Comparison of ENCODE assay signal across 15 cellular contexts in genomic region chr19:35099155-35099896, GRCh38. TPM values are rescaled to one million over a fixed set of nuclear protein-coding genes. Genes with fewer than 3 reads are reported as not detected.
A peak's percentile ranks its signal among the peaks of the same experiment; 100 is the strongest.
DNase-seq lines count a peak whose midpoint lies in the region; ATAC-seq, FAIRE-seq and TF ChIP-seq lines count a peak whose summit lies in the region.
"Had no signal": no experiment of that assay in that cellular context is flagged by ENCODE, and none has a peak within 500 bp of the region (broad histone marks: within the 10 kb centered on the region; RNA-seq: fewer than 3 reads in every experiment).

No MANE protein-coding gene starts in this region.

- DNase-seq in HepG2 (ENCODE audit: low spot score) (no peak), suprapubic skin (ENCODE audit: low spot score in 2 of 2) (no peak), glomerular visceral epithelial cell (ENCODE audit: extremely low spot score) (no peak), Calu3 (no peak)
- DNase-seq: ACHN; CD4-positive, alpha-beta T cell; HCEC 1CT; NCI-H1436; NCI-H2171; NCI-H446 had no signal

- in situ Hi-C loops in HepG2 (cut with HindIII; ENCODE audit: extremely low pct_ligation_motif_present, low pct_unique_long_range_greater_than_20kb) = no loop called here

- H2AFZ ChIP-seq in HepG2 (ENCODE audit: low read length) = no peak overlapping the region

- peaks cover 0 to 31% (median 19%) of the 10 kb centered on the region in 10 experiments; a peak in 12 of 20 replicates for H3K4me1 ChIP-seq in BLaER1 treated with 17β-estradiol and CSF1 and Interleukin-3, amounts not matched to agents 10 nM and 100 nM
- peaks cover 45% of the 10 kb centered on the region for H3K4me1 ChIP-seq in HepG2 (ENCODE audit: insufficient read depth, low read length)
- peaks cover 40% of the 10 kb centered on the region for H3K4me1 ChIP-seq in suprapubic skin

- H3K27ac Mint-ChIP-seq in Calu3 (ENCODE audit: unreplicated experiment) = no peak overlapping the region
- H3K27ac Mint-ChIP-seq: CD4-positive, alpha-beta T cell had no signal

- H3K4me2 ChIP-seq in BLaER1 treated with 17β-estradiol and CSF1 and Interleukin-3, amounts not matched to agents 10 nM and 100 nM = peak overlapping the region in 8 of 11 experiments; percentile 12 to 53 (median 37); a peak in 13 of 22 replicates
- peak overlapping the region; percentile 32 for H3K4me2 ChIP-seq in HepG2 (ENCODE audit: low read depth, low read length)

- H3K9me3 Mint-ChIP-seq in Calu3 (ENCODE audit: low read depth, unreplicated experiment) = no peaks in the 10 kb centered on the region
- H3K9me3 Mint-ChIP-seq: CD4-positive, alpha-beta T cell had no signal

- H3K36me3 ChIP-seq in BLaER1 treated with 17β-estradiol and CSF1 and Interleukin-3, amounts not matched to agents 10 nM and 100 nM = no peaks in the 10 kb centered on the region
- H3K36me3 ChIP-seq in HepG2 (replicated peaks in 1 of 2; ENCODE audit: control insufficient read depth in 1 of 2, insufficient read depth in 2 of 2, low read length in 2 of 2) = no peaks in the 10 kb centered on the region
- H3K36me3 ChIP-seq in suprapubic skin = no peaks in the 10 kb centered on the region

- TF ChIP-seq POLR2A in HepG2 (IDR thresholded peaks at IDR 0.05; ENCODE audit: insufficient read depth in 1 of 2, low read depth in 2 of 2, low read length in 2 of 2) (no peak), suprapubic skin (IDR thresholded peaks at IDR 0.05) (no peak)

- no peak overlapping the region for H3K9ac ChIP-seq in BLaER1 treated with 17β-estradiol and CSF1 and Interleukin-3, amounts not matched to agents 10 nM and 100 nM
- no peak overlapping the region for H3K9ac ChIP-seq in HepG2 (ENCODE audit: insufficient read depth, low read depth, low read length)

- WGBS in HepG2 (ENCODE audit: low lambda C conversion rate) = 14% methylated on average over 8 of the region's 21 CpGs
- WGBS in suprapubic skin = 66% methylated on average over 9 of the region's 21 CpGs

- no peak overlapping the region for H3K27ac ChIP-seq in BLaER1 treated with 17β-estradiol and CSF1 and Interleukin-3, amounts not matched to agents 10 nM and 100 nM
- peak overlapping the region; percentile 40 for H3K27ac ChIP-seq in angular gyrus (ENCODE audit: low read depth, low read length)
- no peak overlapping the region for H3K27ac ChIP-seq in HepG2 (ENCODE audit: extremely low read length, insufficient read depth, low read length)
- H3K27ac ChIP-seq in suprapubic skin = peak overlapping the region; percentile 39

- no peaks in the 10 kb centered on the region for H3K36me3 Mint-ChIP-seq in Calu3 (ENCODE audit: insufficient read depth, unreplicated experiment)

- H3K27me3 Mint-ChIP-seq in Calu3 (ENCODE audit: unreplicated experiment) = no peaks in the 10 kb centered on the region
- H3K27me3 Mint-ChIP-seq: CD4-positive, alpha-beta T cell had no signal

- H3K9me3 ChIP-seq in BLaER1 treated with 17β-estradiol and CSF1 and Interleukin-3, amounts not matched to agents 10 nM and 100 nM (replicated peaks in 1 of 11) = no peaks in the 10 kb centered on the region
- H3K9me3 ChIP-seq in HepG2 (ENCODE audit: low read length) (no peaks in the 10 kb centered on the region), suprapubic skin (no peaks in the 10 kb centered on the region)

- no peak for TF ChIP-seq CTCF in HepG2 (CRISPR knock-in tag; IDR thresholded peaks at IDR 0.05)
- TF ChIP-seq CTCF in suprapubic skin (IDR thresholded peaks at IDR 0.05) = no peak
- no peak for TF ChIP-seq CTCF in Calu3 (IDR thresholded peaks at IDR 0.05; ENCODE audit: unreplicated experiment)

- H3K27me3 ChIP-seq in BLaER1 treated with 17β-estradiol and CSF1 and Interleukin-3, amounts not matched to agents 10 nM and 100 nM = no peaks in the 10 kb centered on the region
- H3K27me3 ChIP-seq in HepG2 (ENCODE audit: control insufficient read depth in 1 of 2, insufficient read depth in 2 of 2, low read length in 2 of 2) (peaks cover 0 to 4% of the 10 kb centered on the region in 2 experiments; a peak in 1 of 5 replicates), suprapubic skin (no peaks in the 10 kb centered on the region)

- intact Hi-C loops in HepG2 (cut with micrococcal nuclease; ENCODE audit: unreplicated experiment) = no loop called here
- intact Hi-C loops in Calu3 (cut with micrococcal nuclease; ENCODE audit: unreplicated experiment) = no loop called here

- TF ChIP-seq RAD21 in HepG2 (CRISPR knock-in tag; IDR thresholded peaks at IDR 0.05) = no peak

- no TSS peak for BruUV-seq in HepG2 (replicated peaks; lab: Mats Ljungman, UMichigan)
- BruUV-seq in Calu3 (replicated peaks; lab: Mats Ljungman, UMichigan) = no TSS peak

- H3K4me1 Mint-ChIP-seq in Calu3 (ENCODE audit: low read depth, unreplicated experiment) = peaks cover 20% of the 10 kb centered on the region

- H3K4me3 ChIP-seq in BLaER1 treated with 17β-estradiol and CSF1 and Interleukin-3, amounts not matched to agents 10 nM and 100 nM = no peak overlapping the region
- H3K4me3 ChIP-seq in HepG2 (replicated peaks in 1 of 3; ENCODE audit: insufficient read depth in 1 of 3, low read depth in 2 of 3, low read length in 3 of 3) (peak overlapping the region in 1 of 3 experiments; percentile 3; a peak in 1 of 6 replicates), suprapubic skin (no peak overlapping the region)

- no peaks in the 10 kb centered on the region for H3K79me2 ChIP-seq in HepG2 (ENCODE audit: insufficient read depth, low read length)

- FAIRE-seq in HepG2 (lab: Jason Lieb, UNC) = no peak
- FAIRE-seq: GM19239 had no signal

- TF ChIP-seq EP300 in HepG2 (IDR thresholded peaks at IDR 0.05; ENCODE audit: low read depth in 2 of 2, low read length in 2 of 2) (no peak), HepG2 (CRISPR knock-in tag; IDR thresholded peaks at IDR 0.05; ENCODE audit: borderline replicate concordance) (no peak), suprapubic skin (IDR thresholded peaks at IDR 0.05) (no peak)

- no peaks in the 10 kb centered on the region for H4K20me1 ChIP-seq in BLaER1 treated with 17β-estradiol and CSF1 and Interleukin-3, amounts not matched to agents 10 nM and 100 nM
- no peaks in the 10 kb centered on the region for H4K20me1 ChIP-seq in HepG2 (ENCODE audit: insufficient read depth, low read length)

- CTCF ChIA-PET in HepG2 (lab: Yijun Ruan, JAX; ENCODE audit: low intra/inter-chr PET ratio, low total read pairs) (no interaction called here), Calu3 (lab: Charles Lee) (interaction anchor here (1.2 kb wide), 1 partner anchor 103 kb away, joined by 5 read pairs; no protein-coding TSS in a partner anchor)

- POLR2A ChIA-PET in HepG2 (lab: Yijun Ruan, JAX) = no interaction called here

- no peak overlapping the region for H3K4me3 Mint-ChIP-seq in Calu3 (ENCODE audit: low read depth, unreplicated experiment)
- H3K4me3 Mint-ChIP-seq: CD4-positive, alpha-beta T cell had no signal

- ATAC-seq in HepG2 (no peak; the same call in 1 of the 3 replicates), HG02588 (IDR thresholded peaks at IDR 0.05; ENCODE audit: unreplicated experiment) (no peak)

RNA-seq across cellular contexts. Expression of gene FXYD3, which starts 16.3 kb away (rescaled TPM):
- total RNA-seq in HepG2 (2016; rRNA removed; fragmentation: Illumina TruSeq; extraction: Trizol) = not detected in 2 replicates
- not detected in 2 replicates for total RNA-seq in HepG2 (2016; cell fraction: cytosol; rRNA removed; fragmentation: Illumina TruSeq; extraction: Trizol; ENCODE audit: low read depth)
- not detected in 2 replicates for total RNA-seq in HepG2 (2016; cell fraction: insoluble cytoplasmic fraction; rRNA removed; fragmentation: Illumina TruSeq; extraction: Trizol)
- not detected in 2 replicates for total RNA-seq in HepG2 (2016; cell fraction: membrane; rRNA removed; fragmentation: Illumina TruSeq; extraction: Trizol)
- total RNA-seq in HepG2 (2016; cell fraction: nucleus; rRNA removed; fragmentation: Illumina TruSeq; extraction: Trizol) = not detected in 2 replicates
- 4.9 and 5.5 TPM in 2 replicates for polyA plus RNA-seq in HepG2 (2011; rRNA removed)
- 2.7 and 4.0 TPM in 2 replicates for polyA plus RNA-seq in HepG2 (2011; cell fraction: cytosol; rRNA removed)
- polyA plus RNA-seq in HepG2 (2011; cell fraction: nucleus; rRNA removed) = 3.8 and 4.8 TPM in 2 replicates
- polyA plus RNA-seq in HepG2 (2012) = 3.1 and 5.9 TPM in 2 replicates
- polyA plus RNA-seq in HepG2 (2016; cell fraction: cytosol; fragmentation: Illumina TruSeq; extraction: Trizol; ENCODE audit: low read depth) = not detected in 2 replicates
- polyA plus RNA-seq in HepG2 (2016; cell fraction: insoluble cytoplasmic fraction; fragmentation: Illumina TruSeq; extraction: Trizol; ENCODE audit: low read depth) = not detected in 2 replicates
- not detected in 2 replicates for polyA plus RNA-seq in HepG2 (2016; cell fraction: membrane; fragmentation: Illumina TruSeq; extraction: Trizol; ENCODE audit: low read depth)
- not detected in 2 replicates for polyA plus RNA-seq in HepG2 (2016; cell fraction: nucleus; fragmentation: Illumina TruSeq; extraction: Trizol; ENCODE audit: insufficient read depth, low read depth)
- 1.1 and 15.3 TPM in 2 replicates for polyA minus RNA-seq in HepG2 (2011; rRNA and poly(A)+ RNA removed; ENCODE audit: low replicate concordance)
- 0.99 TPM in 1 of 2 replicates, not detected in the other for polyA minus RNA-seq in HepG2 (2011; cell fraction: cytosol; rRNA and poly(A)+ RNA removed)
- 2.6 TPM in 1 of 2 replicates, not detected in the other for polyA minus RNA-seq in HepG2 (2011; cell fraction: nucleus; rRNA and poly(A)+ RNA removed)
- 100 to 1,000 TPM; 383 to 765 (median 575) TPM for total RNA-seq in suprapubic skin
- total RNA-seq in Calu3 (2022) = 183 and 291 TPM in 2 replicates
- total RNA-seq: CD4-positive, alpha-beta T cell; SK-MEL-5 had no signal

RNA-seq across cellular contexts. Expression of gene LGI4, which starts 35.5 kb away (rescaled TPM):
- total RNA-seq in HepG2 (2016; rRNA removed; fragmentation: Illumina TruSeq; extraction: Trizol) (not detected in 2 replicates), suprapubic skin (10 to 100 TPM in 1 of 4 donors, 1 to 10 TPM in 3; 4.3 to 11.8 (median 7.8) TPM), Calu3 (2022) (0.42 and 0.68 TPM in 2 replicates)
- not detected in 2 replicates for total RNA-seq in HepG2 (2016; cell fraction: cytosol; rRNA removed; fragmentation: Illumina TruSeq; extraction: Trizol; ENCODE audit: low read depth)
- total RNA-seq in HepG2 (2016; cell fraction: insoluble cytoplasmic fraction; rRNA removed; fragmentation: Illumina TruSeq; extraction: Trizol) = not detected in 2 replicates
- total RNA-seq in HepG2 (2016; cell fraction: membrane; rRNA removed; fragmentation: Illumina TruSeq; extraction: Trizol) = not detected in 2 replicates
- not detected in 2 replicates for total RNA-seq in HepG2 (2016; cell fraction: nucleus; rRNA removed; fragmentation: Illumina TruSeq; extraction: Trizol)
- 2.8 and 4.2 TPM in 2 replicates for polyA plus RNA-seq in HepG2 (2011; rRNA removed)
- 1.2 and 2.3 TPM in 2 replicates for polyA plus RNA-seq in HepG2 (2011; cell fraction: cytosol; rRNA removed)
- 19.3 and 20.3 TPM in 2 replicates for polyA plus RNA-seq in HepG2 (2011; cell fraction: nucleus; rRNA removed)
- 2.5 and 5.6 TPM in 2 replicates for polyA plus RNA-seq in HepG2 (2012)
- polyA plus RNA-seq in HepG2 (2016; cell fraction: cytosol; fragmentation: Illumina TruSeq; extraction: Trizol; ENCODE audit: low read depth) = not detected in 2 replicates
- polyA plus RNA-seq in HepG2 (2016; cell fraction: insoluble cytoplasmic fraction; fragmentation: Illumina TruSeq; extraction: Trizol; ENCODE audit: low read depth) = not detected in 2 replicates
- not detected in 2 replicates for polyA plus RNA-seq in HepG2 (2016; cell fraction: membrane; fragmentation: Illumina TruSeq; extraction: Trizol; ENCODE audit: low read depth)
- not detected in 2 replicates for polyA plus RNA-seq in HepG2 (2016; cell fraction: nucleus; fragmentation: Illumina TruSeq; extraction: Trizol; ENCODE audit: insufficient read depth, low read depth)
- 0.16 and 2.2 TPM in 2 replicates for polyA minus RNA-seq in HepG2 (2011; rRNA and poly(A)+ RNA removed; ENCODE audit: low replicate concordance)
- 0.59 and 0.88 TPM in 2 replicates for polyA minus RNA-seq in HepG2 (2011; cell fraction: cytosol; rRNA and poly(A)+ RNA removed)
- 0.39 and 1.5 TPM in 2 replicates for polyA minus RNA-seq in HepG2 (2011; cell fraction: nucleus; rRNA and poly(A)+ RNA removed)

RNA-seq across cellular contexts. Expression of gene FXYD1, which starts 39.3 kb away (rescaled TPM):
- total RNA-seq in HepG2 (2016; rRNA removed; fragmentation: Illumina TruSeq; extraction: Trizol) (not detected in 2 replicates), suprapubic skin (10 to 100 TPM in 1 of 4 donors, 1 to 10 TPM in 3; 2.0 to 10.9 (median 6.7) TPM), Calu3 (2022) (1.6 and 2.0 TPM in 2 replicates)
- 0.81 TPM in 1 of 2 replicates, not detected in the other for total RNA-seq in HepG2 (2016; cell fraction: cytosol; rRNA removed; fragmentation: Illumina TruSeq; extraction: Trizol; ENCODE audit: low read depth)
- not detected in 2 replicates for total RNA-seq in HepG2 (2016; cell fraction: insoluble cytoplasmic fraction; rRNA removed; fragmentation: Illumina TruSeq; extraction: Trizol)
- 0.83 and 1.4 TPM in 2 replicates for total RNA-seq in HepG2 (2016; cell fraction: membrane; rRNA removed; fragmentation: Illumina TruSeq; extraction: Trizol)
- total RNA-seq in HepG2 (2016; cell fraction: nucleus; rRNA removed; fragmentation: Illumina TruSeq; extraction: Trizol) = not detected in 2 replicates
- polyA plus RNA-seq in HepG2 (2011; rRNA removed) = 27.0 and 31.2 TPM in 2 replicates
- 20.2 and 28.4 TPM in 2 replicates for polyA plus RNA-seq in HepG2 (2011; cell fraction: cytosol; rRNA removed)
- polyA plus RNA-seq in HepG2 (2011; cell fraction: nucleus; rRNA removed) = 60.9 and 88.5 TPM in 2 replicates
- 49.0 and 114 TPM in 2 replicates for polyA plus RNA-seq in HepG2 (2012)
- 1.3 and 2.3 TPM in 2 replicates for polyA plus RNA-seq in HepG2 (2016; cell fraction: cytosol; fragmentation: Illumina TruSeq; extraction: Trizol; ENCODE audit: low read depth)
- 1.1 and 1.5 TPM in 2 replicates for polyA plus RNA-seq in HepG2 (2016; cell fraction: insoluble cytoplasmic fraction; fragmentation: Illumina TruSeq; extraction: Trizol; ENCODE audit: low read depth)
- polyA plus RNA-seq in HepG2 (2016; cell fraction: membrane; fragmentation: Illumina TruSeq; extraction: Trizol; ENCODE audit: low read depth) = 0.93 and 1.2 TPM in 2 replicates
- 1.4 and 1.7 TPM in 2 replicates for polyA plus RNA-seq in HepG2 (2016; cell fraction: nucleus; fragmentation: Illumina TruSeq; extraction: Trizol; ENCODE audit: insufficient read depth, low read depth)
- 11.9 TPM in 1 of 2 replicates, not detected in the other for polyA minus RNA-seq in HepG2 (2011; rRNA and poly(A)+ RNA removed; ENCODE audit: low replicate concordance)
- polyA minus RNA-seq in HepG2 (2011; cell fraction: cytosol; rRNA and poly(A)+ RNA removed) = 7.0 and 12.8 TPM in 2 replicates
- polyA minus RNA-seq in HepG2 (2011; cell fraction: nucleus; rRNA and poly(A)+ RNA removed) = 2.5 and 4.8 TPM in 2 replicates
- total RNA-seq: SK-MEL-5 had no signal

RNA-seq across cellular contexts. Expression of gene FXYD7, which starts 43.7 kb away (rescaled TPM):
- total RNA-seq in HepG2 (2016; rRNA removed; fragmentation: Illumina TruSeq; extraction: Trizol) (not detected in 2 replicates), suprapubic skin (1 to 10 TPM in 1 of 4 donors, not detected in 3; 2.2 TPM), Calu3 (2022) (0.90 and 1.3 TPM in 2 replicates)
- not detected in 2 replicates for total RNA-seq in HepG2 (2016; cell fraction: cytosol; rRNA removed; fragmentation: Illumina TruSeq; extraction: Trizol; ENCODE audit: low read depth)
- total RNA-seq in HepG2 (2016; cell fraction: insoluble cytoplasmic fraction; rRNA removed; fragmentation: Illumina TruSeq; extraction: Trizol) = not detected in 2 replicates
- total RNA-seq in HepG2 (2016; cell fraction: membrane; rRNA removed; fragmentation: Illumina TruSeq; extraction: Trizol) = not detected in 2 replicates
- not detected in 2 replicates for total RNA-seq in HepG2 (2016; cell fraction: nucleus; rRNA removed; fragmentation: Illumina TruSeq; extraction: Trizol)
- 0.17 and 0.55 TPM in 2 replicates for polyA plus RNA-seq in HepG2 (2011; rRNA removed)
- polyA plus RNA-seq in HepG2 (2011; cell fraction: cytosol; rRNA removed) = not detected in 2 replicates
- polyA plus RNA-seq in HepG2 (2011; cell fraction: nucleus; rRNA removed) = 2.3 and 3.0 TPM in 2 replicates
- 0.40 and 0.55 TPM in 2 replicates for polyA plus RNA-seq in HepG2 (2012)
- not detected in 2 replicates for polyA plus RNA-seq in HepG2 (2016; cell fraction: cytosol; fragmentation: Illumina TruSeq; extraction: Trizol; ENCODE audit: low read depth)
- polyA plus RNA-seq in HepG2 (2016; cell fraction: insoluble cytoplasmic fraction; fragmentation: Illumina TruSeq; extraction: Trizol; ENCODE audit: low read depth) = not detected in 2 replicates
- not detected in 2 replicates for polyA plus RNA-seq in HepG2 (2016; cell fraction: membrane; fragmentation: Illumina TruSeq; extraction: Trizol; ENCODE audit: low read depth)
- polyA plus RNA-seq in HepG2 (2016; cell fraction: nucleus; fragmentation: Illumina TruSeq; extraction: Trizol; ENCODE audit: insufficient read depth, low read depth) = not detected in 2 replicates
- polyA minus RNA-seq in HepG2 (2011; rRNA and poly(A)+ RNA removed; ENCODE audit: low replicate concordance) = 1.1 TPM in 1 of 2 replicates, not detected in the other
- not detected in 2 replicates for polyA minus RNA-seq in HepG2 (2011; cell fraction: cytosol; rRNA and poly(A)+ RNA removed)
- polyA minus RNA-seq in HepG2 (2011; cell fraction: nucleus; rRNA and poly(A)+ RNA removed) = not detected in 2 replicates
- total RNA-seq: SK-MEL-5 had no signal

RNA-seq across cellular contexts. Expression of gene FXYD5, which starts 55.2 kb away (rescaled TPM):
- total RNA-seq in HepG2 (2016; rRNA removed; fragmentation: Illumina TruSeq; extraction: Trizol) (not detected in 2 replicates), suprapubic skin (10 to 100 TPM; 29.8 to 64.8 (median 37.7) TPM), Calu3 (2022) (760 and 802 TPM in 2 replicates)
- total RNA-seq in HepG2 (2016; cell fraction: cytosol; rRNA removed; fragmentation: Illumina TruSeq; extraction: Trizol; ENCODE audit: low read depth) = not detected in 2 replicates
- total RNA-seq in HepG2 (2016; cell fraction: insoluble cytoplasmic fraction; rRNA removed; fragmentation: Illumina TruSeq; extraction: Trizol) = not detected in 2 replicates
- not detected in 2 replicates for total RNA-seq in HepG2 (2016; cell fraction: membrane; rRNA removed; fragmentation: Illumina TruSeq; extraction: Trizol)
- not detected in 2 replicates for total RNA-seq in HepG2 (2016; cell fraction: nucleus; rRNA removed; fragmentation: Illumina TruSeq; extraction: Trizol)
- polyA plus RNA-seq in HepG2 (2011; rRNA removed) = 0.65 and 0.91 TPM in 2 replicates
- 1.2 TPM in 2 replicates for polyA plus RNA-seq in HepG2 (2011; cell fraction: cytosol; rRNA removed)
- 0.64 and 1.2 TPM in 2 replicates for polyA plus RNA-seq in HepG2 (2011; cell fraction: nucleus; rRNA removed)
- 1.1 and 2.2 TPM in 2 replicates for polyA plus RNA-seq in HepG2 (2012)
- polyA plus RNA-seq in HepG2 (2016; cell fraction: cytosol; fragmentation: Illumina TruSeq; extraction: Trizol; ENCODE audit: low read depth) = 0.53 and 0.72 TPM in 2 replicates
- polyA plus RNA-seq in HepG2 (2016; cell fraction: insoluble cytoplasmic fraction; fragmentation: Illumina TruSeq; extraction: Trizol; ENCODE audit: low read depth) = 0.29 TPM in 1 of 2 replicates, not detected in the other
- 0.47 TPM in 1 of 2 replicates, not detected in the other for polyA plus RNA-seq in HepG2 (2016; cell fraction: membrane; fragmentation: Illumina TruSeq; extraction: Trizol; ENCODE audit: low read depth)
- polyA plus RNA-seq in HepG2 (2016; cell fraction: nucleus; fragmentation: Illumina TruSeq; extraction: Trizol; ENCODE audit: insufficient read depth, low read depth) = 0.89 TPM in 1 of 2 replicates, not detected in the other
- 0.60 and 172 TPM in 2 replicates for polyA minus RNA-seq in HepG2 (2011; rRNA and poly(A)+ RNA removed; ENCODE audit: low replicate concordance)
- polyA minus RNA-seq in HepG2 (2011; cell fraction: cytosol; rRNA and poly(A)+ RNA removed) = not detected in 2 replicates
- not detected in 2 replicates for polyA minus RNA-seq in HepG2 (2011; cell fraction: nucleus; rRNA and poly(A)+ RNA removed)

Comparison
In these comparisons a context has a peak if more than half of its experiments do, and no peak if none do; other contexts are left out.
1. H3K27ac ChIP-seq: peak in angular gyrus (single experiment) and suprapubic skin (single experiment); none in BLaER1 treated with 17β-estradiol and CSF1 and Interleukin-3, amounts not matched to agents 10 nM and 100 nM (0 of 11) and HepG2 (single experiment).
2. RNA of gene FXYD3, which starts 16.3 kb away (total RNA-seq): 383 to 765 TPM in suprapubic skin and 183 to 291 TPM in Calu3; not detected in HepG2; every median in the first group is over 100 times any median in the second.